35 cellular contexts compared by ENCODE assay signal in genomic region chr12:10126401-10126800, GRCh38. TPM values are rescaled to one million over a fixed set of nuclear protein-coding genes. Genes with fewer than 3 reads are reported as not detected.
"Had no signal": no experiment of that assay in that cellular context is flagged by ENCODE, and none has a peak within 500 bp of the region (broad histone marks: within the 10 kb centered on the region; RNA-seq: fewer than 3 reads in every experiment).

No MANE protein-coding gene starts in this region.

- H3K36me3 ChIP-seq: ascending aorta, cardiac muscle cell, SJCRH30 had no signal

- H3K9me3 Mint-ChIP-seq: activated CD4-positive, alpha-beta T cell treated with anti-CD3 and anti-CD28 coated beads, Interleukin-2, amount 10 ng/mL, durations not matched to agents 7 days and 5 days; activated naive CD4-positive, alpha-beta T cell treated with anti-CD3 and anti-CD28 coated beads, Interleukin-2, amount 50 U/mL, for 24 hours; activated naive CD8-positive, alpha-beta T cell treated with anti-CD3 and anti-CD28 coated beads, Interleukin-2, amount 10 ng/mL, durations not matched to agents 7 days and 5 days; activated T-cell treated with anti-CD3 and anti-CD28 coated beads, Interleukin-2, amount 50 U/mL, for 24 hours; activated T-helper 2 cell treated with anti-CD3 and anti-CD28 coated beads, Interferon-gamma antibody, Interleukin-2, Interleukin-4, amounts not matched to agents 10 μg/mL and 5 μg/mL and 100 μg/mL, durations not matched to agents 14 hours and 24 hours and 36 hours; central memory CD8-positive, alpha-beta T cell; T-helper 2 cell treated with Interferon-gamma antibody and Interleukin-4, amounts not matched to agents 5 μg/mL and 100 μg/mL, for 36 hours had no signal

- H3K4me3 Mint-ChIP-seq: activated CD4-positive, alpha-beta T cell treated with anti-CD3 and anti-CD28 coated beads for 36 hours; activated CD4-positive, alpha-beta T cell treated with anti-CD3 and anti-CD28 coated beads, Interleukin-2, amount 10 ng/mL, durations not matched to agents 7 days and 5 days; activated CD8-positive, alpha-beta T cell treated with anti-CD3 and anti-CD28 coated beads, Interleukin-2, amount 10 ng/mL, durations not matched to agents 7 days and 5 days; activated naive CD4-positive, alpha-beta T cell treated with anti-CD3 and anti-CD28 coated beads, Interleukin-2, amount 50 U/mL, for 24 hours; activated naive CD8-positive, alpha-beta T cell treated with anti-CD3 and anti-CD28 coated beads, Interleukin-2, amount 10 ng/mL, durations not matched to agents 7 days and 5 days; activated T-cell treated with anti-CD3 and anti-CD28 coated beads, Interleukin-2, amount 50 U/mL, for 24 hours; central memory CD8-positive, alpha-beta T cell; T-helper 2 cell treated with Interferon-gamma antibody and Interleukin-4, amounts not matched to agents 5 μg/mL and 100 μg/mL, for 36 hours; WTC11 had no signal

- H3K4me1 ChIP-seq: ascending aorta, SJCRH30 had no signal

- H3K4me2 ChIP-seq: KMS-11 had no signal

- H3K36me3 Mint-ChIP-seq: activated naive CD4-positive, alpha-beta T cell treated with anti-CD3 and anti-CD28 coated beads, Interleukin-2, amount 50 U/mL, for 24 hours; activated naive CD8-positive, alpha-beta T cell treated with anti-CD3 and anti-CD28 coated beads, Interleukin-2, amount 10 ng/mL, durations not matched to agents 7 days and 5 days; WTC11 had no signal

- H3K9ac ChIP-seq: KMS-11 had no signal

- H3K27ac ChIP-seq: ascending aorta, cardiac muscle cell, KMS-11, SJCRH30, SK-N-MC had no signal

- H3K4me3 ChIP-seq: ascending aorta, cardiac muscle cell, SJCRH30, SK-N-MC had no signal

- H3K4me1 Mint-ChIP-seq: central memory CD8-positive, alpha-beta T cell had no signal

- H3K27ac Mint-ChIP-seq: activated CD4-positive, alpha-beta T cell treated with anti-CD3 and anti-CD28 coated beads for 36 hours; activated CD4-positive, alpha-beta T cell treated with anti-CD3 and anti-CD28 coated beads, Interleukin-2, amount 10 ng/mL, durations not matched to agents 7 days and 5 days; activated CD8-positive, alpha-beta T cell treated with anti-CD3 and anti-CD28 coated beads, Interleukin-2, amount 10 ng/mL, durations not matched to agents 7 days and 5 days; activated naive CD4-positive, alpha-beta T cell treated with anti-CD3 and anti-CD28 coated beads, Interleukin-2, amount 50 U/mL, for 24 hours; activated naive CD8-positive, alpha-beta T cell treated with anti-CD3 and anti-CD28 coated beads, Interleukin-2, amount 10 ng/mL, durations not matched to agents 7 days and 5 days; activated T-cell treated with anti-CD3 and anti-CD28 coated beads, Interleukin-2, amount 50 U/mL, for 24 hours; activated T-helper 2 cell treated with anti-CD3 and anti-CD28 coated beads, Interferon-gamma antibody, Interleukin-2, Interleukin-4, amounts not matched to agents 10 μg/mL and 5 μg/mL and 100 μg/mL, durations not matched to agents 14 hours and 24 hours and 36 hours; T-helper 2 cell treated with Interferon-gamma antibody and Interleukin-4, amounts not matched to agents 5 μg/mL and 100 μg/mL, for 36 hours; WTC11 had no signal

- DNase-seq: activated CD4-positive, alpha-beta T cell treated with anti-CD3 and anti-CD28 coated beads for 36 hours; activated CD4-positive, alpha-beta T cell treated with anti-CD3 and anti-CD28 coated beads, Interleukin-2, amount 10 ng/mL, durations not matched to agents 7 days and 5 days; activated CD4-positive, alpha-beta T cell treated with anti-CD3 and anti-CD28 coated beads, Interleukin-2, amount 50 U/mL, for 48 hours; activated CD8-positive, alpha-beta T cell treated with anti-CD3 and anti-CD28 coated beads, Interleukin-2, amount 10 ng/mL, durations not matched to agents 7 days and 5 days; activated gamma-delta T cell; activated naive CD4-positive, alpha-beta T cell treated with Interleukin-2 at 50 U/mL for 16 hours; activated naive CD8-positive, alpha-beta T cell treated with anti-CD3 and anti-CD28 coated beads, Interleukin-2, amount 10 ng/mL, durations not matched to agents 7 days and 5 days; activated T-cell treated with anti-CD3 and anti-CD28 coated beads, Interleukin-2, amount 50 U/mL, for 24 hours; amygdala; MM.1S; NCI-H1092; NCI-H1436 treated with DMSO at 0.1 percent for 48 hours; NCI-H187; NCI-H2029 treated with DMSO at 0.1 percent for 48 hours; NCI-H2107; NCI-H2171; NCI-H510A; NCI-H526; NCI-H748 treated with DMSO at 0.1 percent for 48 hours; SHP77; SJCRH30 had no signal

- H3K9me3 ChIP-seq: ascending aorta, SJCRH30 had no signal

- ATAC-seq: activated CD4-positive, alpha-beta T cell treated with anti-CD3 and anti-CD28 coated beads for 36 hours; activated CD4-positive, CD25-positive, alpha-beta regulatory T cell treated with anti-CD3 and anti-CD28 coated beads, Interleukin-2, amount 50 U/mL, for 24 hours; activated CD8-positive, alpha-beta T cell treated with anti-CD3 and anti-CD28 coated beads, Interleukin-2, amount 10 ng/mL, durations not matched to agents 7 days and 5 days; Panc1; WTC11 had no signal

- H3K27me3 ChIP-seq: ascending aorta had no signal

RNA-seq across cellular contexts. Expression of gene CLEC7A, which starts 3.6 kb away (rescaled TPM):
- total RNA-seq: activated CD4-positive, alpha-beta T cell treated with anti-CD3 and anti-CD28 coated beads for 36 hours; activated CD4-positive, alpha-beta T cell treated with anti-CD3 and anti-CD28 coated beads, Interleukin-2, amount 10 ng/mL, durations not matched to agents 7 days and 5 days; activated CD8-positive, alpha-beta T cell treated with anti-CD3 and anti-CD28 coated beads, Interleukin-2, amount 10 ng/mL, durations not matched to agents 7 days and 5 days; activated T-helper 2 cell treated with anti-CD3 and anti-CD28 coated beads, Interferon-gamma antibody, Interleukin-2, Interleukin-4, amounts not matched to agents 10 μg/mL and 5 μg/mL and 100 μg/mL, durations not matched to agents 14 hours and 24 hours and 36 hours; cardiac muscle cell; LHCN-M2; RPMI7951; SJCRH30 had no signal
- polyA plus RNA-seq: cardiac muscle cell had no signal

RNA-seq across cellular contexts. Expression of gene CLEC1A, which starts 27.6 kb away (rescaled TPM):
- total RNA-seq: activated CD4-positive, alpha-beta T cell treated with anti-CD3 and anti-CD28 coated beads for 36 hours; activated CD4-positive, alpha-beta T cell treated with anti-CD3 and anti-CD28 coated beads, Interleukin-2, amount 10 ng/mL, durations not matched to agents 7 days and 5 days; activated CD8-positive, alpha-beta T cell treated with anti-CD3 and anti-CD28 coated beads, Interleukin-2, amount 10 ng/mL, durations not matched to agents 7 days and 5 days; activated naive CD8-positive, alpha-beta T cell treated with anti-CD3 and anti-CD28 coated beads, Interleukin-2, amount 10 ng/mL, durations not matched to agents 7 days and 5 days; activated T-helper 2 cell treated with anti-CD3 and anti-CD28 coated beads, Interferon-gamma antibody, Interleukin-2, Interleukin-4, amounts not matched to agents 10 μg/mL and 5 μg/mL and 100 μg/mL, durations not matched to agents 14 hours and 24 hours and 36 hours; cardiac muscle cell; LHCN-M2; SJCRH30; T-helper 1 cell treated with Interleukin-12 subunit alpha and Interleukin-12 subunit beta and Interleukin-4 antibody, amounts not matched to agents 30 ng/mL and 1 ng/mL, for 36 hours; WTC11 had no signal
- polyA plus RNA-seq: cardiac muscle cell had no signal

RNA-seq across cellular contexts. Expression of gene OLR1, which starts 45.5 kb away (rescaled TPM):
- total RNA-seq: activated CD4-positive, alpha-beta T cell treated with anti-CD3 and anti-CD28 coated beads for 36 hours; activated CD4-positive, alpha-beta T cell treated with anti-CD3 and anti-CD28 coated beads, Interleukin-2, amount 10 ng/mL, durations not matched to agents 7 days and 5 days; activated CD8-positive, alpha-beta T cell treated with anti-CD3 and anti-CD28 coated beads, Interleukin-2, amount 10 ng/mL, durations not matched to agents 7 days and 5 days; activated naive CD8-positive, alpha-beta T cell treated with anti-CD3 and anti-CD28 coated beads, Interleukin-2, amount 10 ng/mL, durations not matched to agents 7 days and 5 days; activated T-helper 2 cell treated with anti-CD3 and anti-CD28 coated beads, Interferon-gamma antibody, Interleukin-2, Interleukin-4, amounts not matched to agents 10 μg/mL and 5 μg/mL and 100 μg/mL, durations not matched to agents 14 hours and 24 hours and 36 hours; cardiac muscle cell; LHCN-M2; RPMI7951; SJCRH30; T-helper 1 cell treated with Interleukin-12 subunit alpha and Interleukin-12 subunit beta and Interleukin-4 antibody, amounts not matched to agents 30 ng/mL and 1 ng/mL, for 36 hours; WTC11 had no signal

RNA-seq across cellular contexts. Expression of gene TMEM52B, which starts 52.4 kb away (rescaled TPM):
- total RNA-seq: activated CD4-positive, alpha-beta T cell treated with anti-CD3 and anti-CD28 coated beads for 36 hours; activated CD4-positive, alpha-beta T cell treated with anti-CD3 and anti-CD28 coated beads, Interleukin-2, amount 10 ng/mL, durations not matched to agents 7 days and 5 days; activated CD8-positive, alpha-beta T cell treated with anti-CD3 and anti-CD28 coated beads, Interleukin-2, amount 10 ng/mL, durations not matched to agents 7 days and 5 days; activated naive CD8-positive, alpha-beta T cell treated with anti-CD3 and anti-CD28 coated beads, Interleukin-2, amount 10 ng/mL, durations not matched to agents 7 days and 5 days; activated T-helper 2 cell treated with anti-CD3 and anti-CD28 coated beads, Interferon-gamma antibody, Interleukin-2, Interleukin-4, amounts not matched to agents 10 μg/mL and 5 μg/mL and 100 μg/mL, durations not matched to agents 14 hours and 24 hours and 36 hours; ascending aorta; cardiac muscle cell; LHCN-M2; RPMI7951; SJCRH30; T-helper 1 cell treated with Interleukin-12 subunit alpha and Interleukin-12 subunit beta and Interleukin-4 antibody, amounts not matched to agents 30 ng/mL and 1 ng/mL, for 36 hours; WTC11 had no signal
- polyA plus RNA-seq: cardiac muscle cell had no signal
